ENCODE assay signal across 23 cellular contexts in the genomic region with DNA sequence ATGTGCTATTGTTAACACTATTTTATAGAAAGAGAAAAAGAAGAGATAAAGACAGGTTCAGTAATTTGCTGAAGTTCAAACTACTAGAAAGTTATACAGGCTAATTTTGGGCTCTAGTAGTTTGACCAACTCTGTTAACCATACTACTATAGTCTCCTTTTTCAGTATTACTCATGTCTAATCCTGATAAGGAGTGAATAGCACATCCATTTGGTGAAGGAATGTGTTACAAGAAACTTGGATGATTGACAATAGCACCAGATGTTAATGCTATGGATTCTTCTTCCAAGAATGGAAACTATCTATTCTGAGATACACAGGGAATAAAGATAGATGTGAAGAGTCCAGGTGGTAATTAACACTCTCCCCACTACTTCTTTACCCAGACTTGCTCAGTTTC.
DNase-seq lines count a peak whose midpoint lies in the region; ATAC-seq, FAIRE-seq and TF ChIP-seq lines count a peak whose summit lies in the region.
"Had no signal": no experiment of that assay in that cellular context is flagged by ENCODE, and none has a peak within 500 bp of the region (broad histone marks: within the 10 kb centered on the region; RNA-seq: fewer than 3 reads in every experiment).

No MANE protein-coding gene starts in this region.

- ATAC-seq in GM23338 (no peak), HG02973 (IDR thresholded peaks at IDR 0.05; ENCODE audit: unreplicated experiment) (no peak)
- ATAC-seq: SK-N-SH treated with all-trans-retinoic acid at 6 μM for 48 hours had no signal

- intact Hi-C loops in OCI-LY7 (cut with micrococcal nuclease; ENCODE audit: unreplicated experiment), result no loop called here

- peaks cover 5% of the 10 kb centered on the region; the same call in 1 of the 2 replicates for H3K9me2 ChIP-seq in GM23338 (ENCODE audit: insufficient read depth)
- H3K9me2 ChIP-seq in OCI-LY7 (ENCODE audit: insufficient read depth, low read length), result no peaks in the 10 kb centered on the region

- no peak for DNase-seq in GM23338 (ENCODE audit: low spot score)
- DNase-seq in astrocyte (ENCODE audit: low read depth), result peak; percentile 31
- peak; percentile 48 for DNase-seq in fibroblast of pulmonary artery (ENCODE audit: low read depth)
- peak; percentile 63 for DNase-seq in superior temporal gyrus (ENCODE audit: extremely low spot score)
- DNase-seq in OCI-LY7 (ENCODE audit: low spot score), result no peak
- no peak for DNase-seq in T-helper 1 cell
- DNase-seq: Caco-2; CD4-positive, CD25-positive, alpha-beta regulatory T cell; DMS153; HCEC 1CT; NCI-H1417 treated with DMSO at 0.1 percent for 48 hours; NCI-H1930; NCI-H2171; NCI-H510A; NCI-H82; SHP77 had no signal

- no peak for TF ChIP-seq CTCF in GM23338 (conservative IDR thresholded peaks at IDR 0.05; ENCODE audit: low read depth in 2 of 2)
- TF ChIP-seq CTCF in astrocyte (IDR thresholded peaks at IDR 0.05; ENCODE audit: insufficient read depth, low read depth, low read length), result no peak
- no peak for TF ChIP-seq CTCF in fibroblast of pulmonary artery (IDR thresholded peaks at IDR 0.05; ENCODE audit: low read length, missing control alignments)
- no peak for TF ChIP-seq CTCF in OCI-LY7 (conservative IDR thresholded peaks at IDR 0.05; ENCODE audit: low read length)

- CTCF ChIA-PET in OCI-LY7 (lab: Charles Lee; ENCODE audit: unreplicated experiment), result no interaction called here

- H3K27me3 Mint-ChIP-seq in GM23338 (ENCODE audit: insufficient read depth, low read depth, poor library complexity), result peaks cover 8% of the 10 kb centered on the region
- no peaks in the 10 kb centered on the region for H3K27me3 Mint-ChIP-seq in astrocyte (ENCODE audit: low read depth, unreplicated experiment)
- H3K27me3 Mint-ChIP-seq: B cell; CD4-positive, CD25-positive, alpha-beta regulatory T cell had no signal

- H4K20me1 ChIP-seq in GM23338 (replicated peaks; ENCODE audit: insufficient read depth) (no peaks in the 10 kb centered on the region), astrocyte (ENCODE audit: insufficient read depth, low read length) (no peaks in the 10 kb centered on the region), OCI-LY7 (ENCODE audit: insufficient read depth, low read length) (no peaks in the 10 kb centered on the region)

- H3K9me3 ChIP-seq in astrocyte (ENCODE audit: insufficient read depth, low read depth, low read length) (no peaks in the 10 kb centered on the region), OCI-LY7 (ENCODE audit: low read length) (no peaks in the 10 kb centered on the region)
- H3K9me3 ChIP-seq: Caco-2 had no signal

- H3K36me3 ChIP-seq in GM23338 (ENCODE audit: insufficient read depth) (no peaks in the 10 kb centered on the region), astrocyte (ENCODE audit: insufficient read depth, low read length) (no peaks in the 10 kb centered on the region), OCI-LY7 (ENCODE audit: insufficient read depth, low read length) (no peaks in the 10 kb centered on the region)

- H3K4me3 Mint-ChIP-seq in GM23338, result no peak overlapping the region
- no peak overlapping the region for H3K4me3 Mint-ChIP-seq in astrocyte (ENCODE audit: unreplicated experiment)
- H3K4me3 Mint-ChIP-seq: B cell; CD4-positive, CD25-positive, alpha-beta regulatory T cell had no signal

- H3K9ac ChIP-seq in astrocyte (ENCODE audit: low read length), result no peak overlapping the region

- BruUV-seq in OCI-LY7 (replicated peaks; lab: Mats Ljungman, UMichigan), result no TSS peak

- H3K27me3 ChIP-seq in GM23338 (ENCODE audit: insufficient read depth) (no peaks in the 10 kb centered on the region), astrocyte (ENCODE audit: insufficient read depth, low read length) (no peaks in the 10 kb centered on the region)

- peaks cover 28% of the 10 kb centered on the region for H3K4me1 Mint-ChIP-seq in GM23338
- H3K4me1 Mint-ChIP-seq in astrocyte (ENCODE audit: low read depth, unreplicated experiment), result peaks cover 9% of the 10 kb centered on the region
- H3K4me1 Mint-ChIP-seq: B cell; CD4-positive, CD25-positive, alpha-beta regulatory T cell had no signal

- H3K27ac Mint-ChIP-seq in GM23338 (no peak overlapping the region), astrocyte (ENCODE audit: unreplicated experiment) (no peak overlapping the region)
- H3K27ac Mint-ChIP-seq: B cell; CD4-positive, CD25-positive, alpha-beta regulatory T cell had no signal

- no peak overlapping the region; the same call in 1 of the 2 replicates for H3K27ac ChIP-seq in GM23338 (ENCODE audit: low read depth)
- H3K27ac ChIP-seq in astrocyte (ENCODE audit: low read depth, low read length), result no peak overlapping the region
- no peak overlapping the region for H3K27ac ChIP-seq in OCI-LY7 (ENCODE audit: low read depth, low read length, poor library complexity, severe bottlenecking)
- H3K27ac ChIP-seq: HL-60 had no signal

- H3K4me2 ChIP-seq in GM23338, result 0 out of 2 replicates have a peak overlapping the region, but pooled peaks have one; percentile 55
- H3K4me2 ChIP-seq in astrocyte (ENCODE audit: low read length), result no peak overlapping the region
- H3K4me2 ChIP-seq in OCI-LY7 (ENCODE audit: low read length), result no peak overlapping the region

- H3K36me3 Mint-ChIP-seq in GM23338 (ENCODE audit: low read depth) (no peaks in the 10 kb centered on the region), astrocyte (ENCODE audit: low read depth, unreplicated experiment) (no peaks in the 10 kb centered on the region)
- H3K36me3 Mint-ChIP-seq: CD4-positive, CD25-positive, alpha-beta regulatory T cell had no signal

- H3K4me3 ChIP-seq in GM23338, result no peak overlapping the region
- H3K4me3 ChIP-seq in astrocyte (ENCODE audit: insufficient read depth, low read depth, low read length), result no peak overlapping the region
- no peak overlapping the region for H3K4me3 ChIP-seq in fibroblast of pulmonary artery (replicated peaks; ENCODE audit: low read depth, low read length)
- H3K4me3 ChIP-seq in OCI-LY7 (ENCODE audit: low read depth, low read length, poor library complexity, severe bottlenecking), result no peak overlapping the region

- H3K9me3 Mint-ChIP-seq in GM23338 (no peaks in the 10 kb centered on the region), astrocyte (ENCODE audit: unreplicated experiment) (no peaks in the 10 kb centered on the region)

- H3K4me1 ChIP-seq in GM23338 (ENCODE audit: insufficient read depth) (peaks cover 27% of the 10 kb centered on the region), astrocyte (ENCODE audit: insufficient read depth, low read length) (no peaks in the 10 kb centered on the region), OCI-LY7 (ENCODE audit: insufficient read depth, low read length, poor library complexity, severe bottlenecking) (no peaks in the 10 kb centered on the region)

- H3K79me2 ChIP-seq in GM23338 (replicated peaks; ENCODE audit: insufficient read depth), result no peaks in the 10 kb centered on the region
- no peaks in the 10 kb centered on the region for H3K79me2 ChIP-seq in astrocyte (ENCODE audit: insufficient read depth, low read length)
- no peaks in the 10 kb centered on the region for H3K79me2 ChIP-seq in OCI-LY7 (ENCODE audit: insufficient read depth, low read depth, low read length)

- H3F3A ChIP-seq in GM23338 (replicated peaks; ENCODE audit: low read depth), result no peaks in the 10 kb centered on the region

- no peak for FAIRE-seq in astrocyte (lab: Jason Lieb, UNC)
- FAIRE-seq: GM19239, HTR-8/SVneo, RCC 7860 had no signal

- POLR2A ChIA-PET in OCI-LY7 (lab: Charles Lee), result interaction anchor here (0.7 kb wide), 1 partner anchor 25 kb away, joined by 3 read pairs; no protein-coding TSS in a partner anchor

- H2AFZ ChIP-seq in GM23338 (no peak overlapping the region), astrocyte (ENCODE audit: low read depth, low read length) (no peak overlapping the region), OCI-LY7 (ENCODE audit: low read length) (no peak overlapping the region)

TF ChIP-seq in GM23338, 12 proteins besides CTCF, POLR2A, EP300 and RAD21 (continues in another document):
- TF ChIP-seq ZNF331 (CRISPR knock-in tag; IDR thresholded peaks at IDR 0.05; ENCODE audit: low read depth), result no peak
- TF ChIP-seq NANOG (IDR thresholded peaks at IDR 0.05; ENCODE audit: borderline replicate concordance), result no peak
- no peak for TF ChIP-seq ZNF114 (CRISPR knock-in tag; IDR thresholded peaks at IDR 0.05)
- no peak for TF ChIP-seq EZH2phosphoT487 (IDR thresholded peaks at IDR 0.05; ENCODE audit: unreplicated experiment)

Comparison
In these comparisons a context has a peak if more than half of its experiments do, and no peak if none do; other contexts are left out.
1. DNase-seq: peak in astrocyte (single experiment), fibroblast of pulmonary artery (single experiment) and superior temporal gyrus (single experiment); none in GM23338 (single experiment), OCI-LY7 (single experiment) and T-helper 1 cell (0 of 5).